ENCODE assay signal across 8 cellular contexts in the genomic region with DNA sequence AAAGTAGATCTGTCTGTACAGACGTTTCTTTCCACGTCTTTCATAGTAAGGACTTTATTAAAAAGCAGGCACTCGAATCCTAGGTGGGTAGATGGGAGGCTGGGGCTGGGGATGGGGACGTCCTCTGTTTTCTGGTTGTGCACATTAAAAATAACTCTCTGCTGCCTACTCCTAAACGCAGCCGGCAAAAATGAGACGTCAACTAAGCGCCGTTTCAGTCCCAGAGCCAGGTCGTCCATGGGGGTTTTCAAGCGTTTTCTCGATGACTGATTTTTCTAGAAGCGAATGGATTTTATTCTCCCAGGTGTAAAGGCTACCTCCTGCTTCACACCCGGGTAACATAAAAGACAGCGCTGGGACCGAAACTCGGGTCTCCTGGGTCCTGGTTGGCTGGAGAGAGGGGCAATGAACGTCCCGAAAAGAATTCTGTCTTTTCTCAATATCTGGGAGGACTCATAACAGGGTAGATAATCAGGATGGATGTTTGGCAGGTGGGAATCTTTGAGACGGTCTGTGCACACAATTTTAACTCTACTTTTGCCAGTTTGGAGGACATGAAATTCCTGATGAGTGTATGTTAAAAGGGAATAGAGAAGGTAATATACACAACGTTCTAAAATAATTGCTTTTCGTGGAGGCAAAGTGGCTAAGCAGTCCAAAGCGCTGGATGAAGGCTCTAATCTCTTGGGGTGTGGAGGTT. TPM values are rescaled to one million over a fixed set of nuclear protein-coding genes. Genes with fewer than 3 reads are reported as not detected.
DNase-seq lines count a peak whose midpoint lies in the region; ATAC-seq and TF ChIP-seq lines count a peak whose summit lies in the region.

No MANE protein-coding gene starts in this region.

- no peaks in the 10 kb centered on the region for H3K9me1 ChIP-seq in IMR-90 (ENCODE audit: insufficient read depth, low read length)

- no peaks in the 10 kb centered on the region; the same call in 1 of the 2 replicates for H3K27me3 ChIP-seq in IMR-90 (ENCODE audit: control insufficient read depth, insufficient read depth, low read length)
- peaks cover 0 to 78% (median 32%) of the 10 kb centered on the region in 45 donors for H3K27me3 ChIP-seq in dorsolateral prefrontal cortex
- H3K27me3 ChIP-seq in ovary, result no peaks in the 10 kb centered on the region

- TF ChIP-seq EP300 in ovary (IDR thresholded peaks at IDR 0.05), result no peak

- no CpG with 5 or more reads among the region's 23 CpGs for WGBS in IMR-90 (ENCODE audit: extremely low coverage in 2 of 2, insufficient read length in 1 of 2), 2 experiments
- 4 to 6% (median 5%) methylated on average over 23 of the region's 23 CpGs for WGBS in ovary, 3 donors

- peak overlapping the region; percentile 91 for H3K4me2 ChIP-seq in IMR-90 (ENCODE audit: low read depth, low read length)

- TF ChIP-seq POLR2A in IMR-90 (IDR thresholded peaks at IDR 0.05; ENCODE audit: low read depth, low read length) (no peak), ovary (IDR thresholded peaks at IDR 0.05) (no peak)

- no peaks in the 10 kb centered on the region for H3K9me3 ChIP-seq in IMR-90 (ENCODE audit: control insufficient read depth, insufficient read depth, low read length)
- H3K9me3 ChIP-seq in ovary, result no peaks in the 10 kb centered on the region

- H3K4ac ChIP-seq in IMR-90 (ENCODE audit: low read depth, low read length), result no peak overlapping the region

- H2BK120ac ChIP-seq in IMR-90 (ENCODE audit: low read depth, low read length), result no peak overlapping the region

- no peak for TF ChIP-seq RAD21 in IMR-90 (IDR thresholded peaks at IDR 0.05; ENCODE audit: low read length)

- H3K4me3 ChIP-seq in GM08714 (ENCODE audit: low read length), result peak overlapping the region; percentile 30; the same call in 1 of the 2 replicates
- peak overlapping the region; percentile 58 for H3K4me3 ChIP-seq in IMR-90 (ENCODE audit: insufficient read depth, low read depth, low read length)
- peak overlapping the region; percentile 13 to 68 (median 49) for H3K4me3 ChIP-seq in dorsolateral prefrontal cortex
- peak overlapping the region; percentile 43 for H3K4me3 ChIP-seq in ovary

- no peak overlapping the region for H3K27ac ChIP-seq in IMR-90 (ENCODE audit: insufficient read depth, low read length)
- H3K27ac ChIP-seq in dorsolateral prefrontal cortex, result peak overlapping the region in 7 of 59 donors; percentile 2 to 58 (median 43)
- peak overlapping the region; percentile 80 to 84 for H3K27ac ChIP-seq in ovary

- TF ChIP-seq CTCF in IMR-90 (conservative IDR thresholded peaks at IDR 0.05; ENCODE audit: low read depth, low read length), result no peak
- TF ChIP-seq CTCF in dorsolateral prefrontal cortex (IDR thresholded peaks at IDR 0.05 in 54 of 56, conservative IDR thresholded peaks at IDR 0.05 in 2 of 56; ENCODE audit: low read depth in 1 of 56, partially characterized antibody in 56 of 56), result no peak
- TF ChIP-seq CTCF in ovary (IDR thresholded peaks at IDR 0.05), result no peak

- H4K91ac ChIP-seq in IMR-90 (ENCODE audit: insufficient read depth, low read depth, low read length), result no peak overlapping the region

- peak overlapping the region; percentile 50 for H3K9ac ChIP-seq in IMR-90 (ENCODE audit: low read depth, low read length)

- H3K23ac ChIP-seq in IMR-90 (ENCODE audit: low read depth, low read length), result no peak overlapping the region

- POLR2A ChIA-PET in IMR-90 (lab: Charles Lee; ENCODE audit: unreplicated experiment), result no interaction called here

- no peak overlapping the region for H2BK20ac ChIP-seq in IMR-90 (ENCODE audit: low read depth, low read length)

- no peaks in the 10 kb centered on the region for H3K4me1 ChIP-seq in IMR-90 (ENCODE audit: control insufficient read depth, insufficient read depth, low read length)
- H3K4me1 ChIP-seq in ovary (ENCODE audit: insufficient read depth), result peaks cover 1% of the 10 kb centered on the region

- no peaks in the 10 kb centered on the region for H3K79me1 ChIP-seq in IMR-90 (ENCODE audit: low read depth in 1 of 2, low read length in 2 of 2)

- H3K18ac ChIP-seq in IMR-90 (ENCODE audit: low read depth, low read length), result no peak overlapping the region

- no peak overlapping the region for H2AK9ac ChIP-seq in IMR-90 (replicated peaks; ENCODE audit: low read depth, low read length, poor library complexity)

- 0 out of 2 replicates have a peak overlapping the region, but pooled peaks have one; percentile 17 for H3K56ac ChIP-seq in IMR-90 (ENCODE audit: extremely low read depth, insufficient read depth, low read length)

- H4K5ac ChIP-seq in IMR-90 (ENCODE audit: low read depth, low read length), result peak overlapping the region; percentile 45; the same call in 1 of the 2 replicates

- H3K36me3 ChIP-seq in IMR-90 (ENCODE audit: control insufficient read depth, insufficient read depth, low read length) (no peaks in the 10 kb centered on the region), ovary (no peaks in the 10 kb centered on the region)

- no peak overlapping the region for H3K14ac ChIP-seq in IMR-90 (replicated peaks; ENCODE audit: low read depth, low read length)

- H4K20me1 ChIP-seq in IMR-90 (ENCODE audit: insufficient read depth, low read length), result no peaks in the 10 kb centered on the region

- dilution Hi-C loops in IMR-90 (cut with HindIII; ENCODE audit: low sequenced_read_pairs, unreplicated experiment), result no loop called here

- BruUV-seq in IMR-90 (replicated peaks; lab: Mats Ljungman, UMichigan), result no TSS peak

- intact Hi-C loops in IMR-90 (cut with micrococcal nuclease) (no loop called here), dorsolateral prefrontal cortex (cut with DNase I) (no loop called here), ovary (cut with DNase I) (no loop called here)

- H2AK5ac ChIP-seq in IMR-90 (ENCODE audit: low read depth, low read length), result no peak overlapping the region

- peak; percentile 38 for ATAC-seq in IMR-90 (ENCODE audit: low read depth)
- no peak for ATAC-seq in GM21381 (IDR thresholded peaks at IDR 0.05; ENCODE audit: unreplicated experiment)
- ATAC-seq in GM18519 (IDR thresholded peaks at IDR 0.05; ENCODE audit: low FRiP score, unreplicated experiment), result no peak

- in situ Hi-C loops in IMR-90 (cut with MboI; ENCODE audit: low sequenced_read_pairs), result no loop called here

- peak overlapping the region; percentile 33 to 37; a peak in 2 of 4 replicates for H4K8ac ChIP-seq in IMR-90 (ENCODE audit: low read depth in 2 of 2, low read length in 2 of 2)

- CTCF ChIA-PET in IMR-90 (lab: Yijun Ruan, JAX), result no interaction called here

- H2AFZ ChIP-seq in IMR-90 (replicated peaks; ENCODE audit: low read length, poor library complexity), result peak overlapping the region; percentile 92

- no peak overlapping the region for H2BK15ac ChIP-seq in IMR-90 (ENCODE audit: low read depth, low read length)

- no peak overlapping the region for H2BK5ac ChIP-seq in IMR-90 (ENCODE audit: low read depth, low read length, poor library complexity, severe bottlenecking)

- DNase-seq in IMR-90 (peak; percentile 19), dorsolateral prefrontal cortex (no peak), ovary (peak in 4 of 5 donors; percentile 42 to 49 (median 45)), RPMI8226 (no peak), NOMO-1 (lab: John Stamatoyannopoulos, UW; ENCODE audit: unreplicated experiment in 2 of 2) (no peak)

TF ChIP-seq in IMR-90, 13 proteins besides CTCF, POLR2A, EP300 and RAD21 (continues in another document):
- TF ChIP-seq MAFK (IDR thresholded peaks at IDR 0.05; ENCODE audit: low read depth, low read length) (no peak), NFE2L2 (IDR thresholded peaks at IDR 0.05; ENCODE audit: low read depth, low read length) (no peak), MAZ (IDR thresholded peaks at IDR 0.05; ENCODE audit: borderline replicate concordance, low read depth, low read length) (no peak), SMC3 (IDR thresholded peaks at IDR 0.05; ENCODE audit: low read depth, low read length) (no peak), FOS (IDR thresholded peaks at IDR 0.05; ENCODE audit: low read depth, low read length) (no peak), RCOR1 (IDR thresholded peaks at IDR 0.05; ENCODE audit: insufficient replicate concordance, low read length) (no peak)
- TF ChIP-seq, protein P1, sequence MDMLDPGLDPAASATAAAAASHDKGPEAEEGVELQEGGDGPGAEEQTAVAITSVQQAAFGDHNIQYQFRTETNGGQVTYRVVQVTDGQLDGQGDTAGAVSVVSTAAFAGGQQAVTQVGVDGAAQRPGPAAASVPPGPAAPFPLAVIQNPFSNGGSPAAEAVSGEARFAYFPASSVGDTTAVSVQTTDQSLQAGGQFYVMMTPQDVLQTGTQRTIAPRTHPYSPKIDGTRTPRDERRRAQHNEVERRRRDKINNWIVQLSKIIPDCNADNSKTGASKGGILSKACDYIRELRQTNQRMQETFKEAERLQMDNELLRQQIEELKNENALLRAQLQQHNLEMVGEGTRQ (IDR thresholded peaks at IDR 0.05; ENCODE audit: low read depth, low read length), result no peak
- TF ChIP-seq, protein P2, sequence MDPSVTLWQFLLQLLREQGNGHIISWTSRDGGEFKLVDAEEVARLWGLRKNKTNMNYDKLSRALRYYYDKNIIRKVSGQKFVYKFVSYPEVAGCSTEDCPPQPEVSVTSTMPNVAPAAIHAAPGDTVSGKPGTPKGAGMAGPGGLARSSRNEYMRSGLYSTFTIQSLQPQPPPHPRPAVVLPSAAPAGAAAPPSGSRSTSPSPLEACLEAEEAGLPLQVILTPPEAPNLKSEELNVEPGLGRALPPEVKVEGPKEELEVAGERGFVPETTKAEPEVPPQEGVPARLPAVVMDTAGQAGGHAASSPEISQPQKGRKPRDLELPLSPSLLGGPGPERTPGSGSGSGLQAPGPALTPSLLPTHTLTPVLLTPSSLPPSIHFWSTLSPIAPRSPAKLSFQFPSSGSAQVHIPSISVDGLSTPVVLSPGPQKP (IDR thresholded peaks at IDR 0.05; ENCODE audit: borderline replicate concordance, low read depth, low read length), result no peak

RNA-seq across cellular contexts. Expression of a gene that starts 25.3 kb away (rescaled TPM):
- total RNA-seq in IMR-90 (2012; rRNA removed) (not detected in 2 replicates), dorsolateral prefrontal cortex (not detected), ovary (not detected)
- polyA plus RNA-seq in IMR-90 (2012; rRNA removed) (not detected in 2 replicates), ovary (not detected)
- not detected in 2 replicates for polyA plus RNA-seq in IMR-90 (2012; cell fraction: cytosol; rRNA removed)
- polyA plus RNA-seq in IMR-90 (2012; cell fraction: nucleus; rRNA removed; ENCODE audit: low replicate concordance), result not detected in 2 replicates

RNA-seq across cellular contexts. Expression of a gene that starts 35.3 kb away (rescaled TPM):
- total RNA-seq in IMR-90 (2012; rRNA removed), result not detected in 2 replicates
- not detected in 2 replicates for polyA plus RNA-seq in IMR-90 (2012; rRNA removed)
- polyA plus RNA-seq in IMR-90 (2012; cell fraction: cytosol; rRNA removed), result not detected in 2 replicates
- polyA plus RNA-seq in IMR-90 (2012; cell fraction: nucleus; rRNA removed; ENCODE audit: low replicate concordance), result not detected in 2 replicates
- total RNA-seq in dorsolateral prefrontal cortex, result not detected
- not detected for total RNA-seq in ovary
- polyA plus RNA-seq in ovary, result not detected

RNA-seq across cellular contexts. Expression of a gene that starts 47.0 kb away (rescaled TPM):
- total RNA-seq in IMR-90 (2012; rRNA removed) (5.3 and 8.4 TPM in 2 replicates), dorsolateral prefrontal cortex (10 to 100 TPM in 13 of 120 experiments, 1 to 10 TPM in 107; 2.8 to 15.4 (median 6.4) TPM), ovary (1 to 10 TPM; 3.0 to 6.8 (median 4.7) TPM)
- polyA plus RNA-seq in IMR-90 (2012; rRNA removed) (0.89 and 1.7 TPM in 2 replicates), ovary (1 to 10 TPM; 2.0 to 2.3 TPM)
- 0.27 and 0.37 TPM in 2 replicates for polyA plus RNA-seq in IMR-90 (2012; cell fraction: cytosol; rRNA removed)
- polyA plus RNA-seq in IMR-90 (2012; cell fraction: nucleus; rRNA removed; ENCODE audit: low replicate concordance), result 0.88 and 4.2 TPM in 2 replicates

Comparison
In these comparisons a context has a peak if more than half of its experiments do, and no peak if none do; other contexts are left out.
1. DNase-seq: peak in IMR-90 (single experiment) and ovary (4 of 5); none in dorsolateral prefrontal cortex (0 of 10), RPMI8226 (single experiment) and NOMO-1 (0 of 2).
2. Peak in every context shown above with its lines, with median percentiles within 50 percentile points of each other: H3K4me3 ChIP-seq.